Comparison of ENCODE assay signal across 24 cellular contexts in genomic region chr1:213211201-213211600, GRCh38.
"Had no signal": no experiment of that assay in that cellular context is flagged by ENCODE, and none has a peak within 500 bp of the region (broad histone marks: within the 10 kb centered on the region; RNA-seq: fewer than 3 reads in every experiment).

No MANE protein-coding gene starts in this region.

- ATAC-seq: effector memory CD8-positive, alpha-beta T cell; esophagus mucosa; foreskin keratinocyte; gastrocnemius medialis; gastroesophageal sphincter; heart left ventricle; heart right ventricle had no signal

- H3K36me3 ChIP-seq: colonic mucosa had no signal

- H3K27ac ChIP-seq: colonic mucosa, coronary artery, dorsolateral prefrontal cortex, epithelial cell of prostate, esophagus muscularis mucosa, esophagus squamous epithelium, foreskin keratinocyte, gastrocnemius medialis, gastroesophageal sphincter, heart left ventricle, heart right ventricle had no signal

- H3K4me1 ChIP-seq: colonic mucosa, esophagus muscularis mucosa, esophagus squamous epithelium, foreskin keratinocyte, gastrocnemius medialis, gastroesophageal sphincter, heart left ventricle, heart right ventricle had no signal

- H3K9me3 ChIP-seq: colonic mucosa, esophagus muscularis mucosa, esophagus squamous epithelium, gastrocnemius medialis, gastroesophageal sphincter, heart left ventricle had no signal

- DNase-seq: colonic mucosa; cortex of kidney; dermis blood vessel endothelial cell; dorsolateral prefrontal cortex; effector CD4-positive, alpha-beta T cell; effector CD8-positive, alpha-beta T cell; effector memory CD4-positive, alpha-beta T cell; effector memory CD8-positive, alpha-beta T cell; endodermal cell; erythroblast; esophagus squamous epithelium; foreskin fibroblast; foreskin keratinocyte; foreskin melanocyte; gastrocnemius medialis; glutamatergic neuron; head of caudate nucleus; heart left ventricle; heart right ventricle had no signal

- H3K27me3 ChIP-seq: colonic mucosa, dorsolateral prefrontal cortex, esophagus muscularis mucosa, esophagus squamous epithelium, foreskin keratinocyte, gastrocnemius medialis, gastroesophageal sphincter, heart left ventricle, heart right ventricle had no signal

- H3K4me3 ChIP-seq: colonic mucosa, coronary artery, dorsolateral prefrontal cortex, esophagus muscularis mucosa, esophagus squamous epithelium, gastrocnemius medialis, gastroesophageal sphincter, heart left ventricle, heart right ventricle had no signal
